In genomic region chr19:54011507-54012211, GRCh38 we compare ENCODE assay signal across 14 cellular contexts. TPM values are rescaled to one million over a fixed set of nuclear protein-coding genes. Genes with fewer than 3 reads are reported as not detected.
"Had no signal": no experiment of that assay in that cellular context is flagged by ENCODE, and none has a peak within 500 bp of the region (broad histone marks: within the 10 kb centered on the region; RNA-seq: fewer than 3 reads in every experiment).

No MANE protein-coding gene starts in this region.

- H3K4me1 Mint-ChIP-seq: activated CD4-positive, alpha-beta T cell treated with anti-CD3 and anti-CD28 coated beads for 36 hours; activated naive CD8-positive, alpha-beta T cell treated with anti-CD3 and anti-CD28 coated beads, Interleukin-2, amount 50 U/mL, for 24 hours had no signal

- DNase-seq: activated CD4-positive, alpha-beta T cell treated with anti-CD3 and anti-CD28 coated beads for 36 hours; activated naive CD4-positive, alpha-beta T cell treated with Interleukin-2 at 50 U/mL for 16 hours; activated naive CD8-positive, alpha-beta T cell treated with anti-CD3 and anti-CD28 coated beads, Interleukin-2, amount 50 U/mL, for 24 hours; left ventricle myocardium inferior; right cardiac atrium; uterus had no signal

- H3K4me2 ChIP-seq: smooth muscle cell had no signal

- H3K27ac Mint-ChIP-seq: activated CD4-positive, alpha-beta T cell treated with anti-CD3 and anti-CD28 coated beads for 36 hours; activated naive CD8-positive, alpha-beta T cell treated with anti-CD3 and anti-CD28 coated beads, Interleukin-2, amount 50 U/mL, for 24 hours; memory B cell had no signal

- H3K36me3 ChIP-seq: ascending aorta, cardiac muscle cell, left ventricle myocardium inferior, uterus had no signal

- H3K9me3 ChIP-seq: ascending aorta, left ventricle myocardium inferior, uterus had no signal

- H3K4me3 Mint-ChIP-seq: activated CD4-positive, alpha-beta T cell treated with anti-CD3 and anti-CD28 coated beads for 36 hours; activated naive CD8-positive, alpha-beta T cell treated with anti-CD3 and anti-CD28 coated beads, Interleukin-2, amount 50 U/mL, for 24 hours; memory B cell; neural crest cell had no signal

- ATAC-seq: activated CD4-positive, alpha-beta T cell treated with anti-CD3 and anti-CD28 coated beads for 36 hours; activated naive CD8-positive, alpha-beta T cell treated with anti-CD3 and anti-CD28 coated beads, Interleukin-2, amount 50 U/mL, for 24 hours; right cardiac atrium had no signal

- H3K27ac ChIP-seq: ascending aorta, cardiac muscle cell, left ventricle myocardium inferior, uterus had no signal

- H3K4me3 ChIP-seq: ascending aorta, cardiac muscle cell, left ventricle myocardium inferior, smooth muscle cell, uterus had no signal

- H3K9me3 Mint-ChIP-seq: activated naive CD8-positive, alpha-beta T cell treated with anti-CD3 and anti-CD28 coated beads, Interleukin-2, amount 50 U/mL, for 24 hours; neural crest cell had no signal

- H3K27me3 ChIP-seq: cardiac muscle cell, uterus had no signal

- H3K4me1 ChIP-seq: ascending aorta, left ventricle myocardium inferior, uterus had no signal

RNA-seq across cellular contexts. Expression of gene CACNG6, which starts 20.2 kb away (rescaled TPM):
- total RNA-seq: activated CD4-positive, alpha-beta T cell treated with anti-CD3 and anti-CD28 coated beads for 36 hours; ascending aorta; left ventricle myocardium inferior; posterior vena cava; right cardiac atrium had no signal

RNA-seq across cellular contexts. Expression of gene CACNG8, which starts 48.9 kb away (rescaled TPM):
- total RNA-seq: activated CD4-positive, alpha-beta T cell treated with anti-CD3 and anti-CD28 coated beads for 36 hours had no signal

RNA-seq across cellular contexts. Expression of gene VSTM1, which starts 52.0 kb away (rescaled TPM):
- total RNA-seq: activated CD4-positive, alpha-beta T cell treated with anti-CD3 and anti-CD28 coated beads for 36 hours; ascending aorta; cardiac muscle cell; fibroblast of lung; frontal cortex; left ventricle myocardium inferior; neural crest cell; right cardiac atrium; smooth muscle cell; uterus had no signal
